Comparison of ENCODE assay signal across 23 cellular contexts in genomic region chr6:17218023-17218748, GRCh38.
"Had no signal": no experiment of that assay in that cellular context is flagged by ENCODE, and none has a peak within 500 bp of the region (broad histone marks: within the 10 kb centered on the region; RNA-seq: fewer than 3 reads in every experiment).

No MANE protein-coding gene starts in this region.

- H3K4me3 ChIP-seq: breast epithelium, Peyer's patch had no signal

- DNase-seq: activated B cell treated with CpG ODN at 0.5 μM for 24 hours; activated CD4-positive, alpha-beta T cell treated with anti-CD3 and anti-CD28 coated beads for 1 hour; activated CD4-positive, alpha-beta T cell treated with anti-CD3 and anti-CD28 coated beads, Interleukin-2, amount 10 ng/mL, durations not matched to agents 24 days and 14 days; activated CD4-positive, alpha-beta T cell treated with anti-CD3 and anti-CD28 coated beads, Interleukin-2, amount 50 U/mL, for 48 hours; activated gamma-delta T cell treated with Interleukin-2 at 50 U/mL for 16 hours; activated naive CD4-positive, alpha-beta T cell treated with anti-CD3 and anti-CD28 coated beads, Interleukin-2, amount 10 ng/mL, durations not matched to agents 7 days and 5 days; activated naive CD8-positive, alpha-beta T cell treated with anti-CD3 and anti-CD28 coated beads for 36 hours; activated T-cell treated with anti-CD3 and anti-CD28 coated beads for 4 hours; activated T-cell treated with anti-CD3 and anti-CD28 coated beads, Interleukin-2, amount 50 U/mL, for 48 hours; anterior cingulate cortex; IMR-90; Kasumi-1; KBM-7; NCI-H1048; NCI-H146; NCI-H1930; NCI-H2107; NCI-H510A treated with DMSO at 0.1 percent for 48 hours; Peyer's patch; SIG-M5; T-helper 17 cell; T-helper 9 cell had no signal

- ATAC-seq: T-helper 17 cell had no signal

- H3K27me3 ChIP-seq: breast epithelium, Peyer's patch had no signal

- H3K36me3 ChIP-seq: breast epithelium, Peyer's patch had no signal
